8 cellular contexts compared by ENCODE assay signal in genomic region chr10:91909178-91909677, GRCh38. TPM values are rescaled to one million over a fixed set of nuclear protein-coding genes. Genes with fewer than 3 reads are reported as not detected.
DNase-seq lines count a peak whose midpoint lies in the region; ATAC-seq, FAIRE-seq and TF ChIP-seq lines count a peak whose summit lies in the region.

TSS of gene FGFBP3 (minus strand) at chr10:91909486. CDS start at chr10:91908969, 517 bp downstream.

- no peak within 1 kb of the TSS for H2AK5ac ChIP-seq in IMR-90 (ENCODE audit: low read depth, low read length)

- H2AFZ ChIP-seq in IMR-90 (replicated peaks; ENCODE audit: low read length, poor library complexity) = peak within 1 kb of the TSS; percentile 85
- peak within 1 kb of the TSS; percentile 91 for H2AFZ ChIP-seq in PC-9
- H2AFZ ChIP-seq in astrocyte (ENCODE audit: low read depth, low read length) = peak within 1 kb of the TSS; percentile 90

- peak within 1 kb of the TSS; percentile 42; the same call in 1 of the 2 replicates for H3K23ac ChIP-seq in IMR-90 (ENCODE audit: low read depth, low read length)

- no peak for TF ChIP-seq RAD21 in IMR-90 (IDR thresholded peaks at IDR 0.05; ENCODE audit: low read length)

- TF ChIP-seq POLR2A in IMR-90 (IDR thresholded peaks at IDR 0.05; ENCODE audit: low read depth, low read length) = no peak
- no peak for TF ChIP-seq POLR2A in gastrocnemius medialis (IDR thresholded peaks at IDR 0.05)

- dilution Hi-C loops in IMR-90 (cut with HindIII; ENCODE audit: low sequenced_read_pairs, unreplicated experiment) = no loop called here

- peak within 1 kb of the TSS; percentile 8 for H2AK9ac ChIP-seq in IMR-90 (replicated peaks; ENCODE audit: low read depth, low read length, poor library complexity)

- no peaks in the 10 kb centered on the region for H3K27me3 Mint-ChIP-seq in astrocyte (ENCODE audit: low read depth, unreplicated experiment)

- FAIRE-seq in astrocyte (lab: Jason Lieb, UNC) = no peak

- ATAC-seq in IMR-90 (ENCODE audit: low read depth) (peak; percentile 13), gastrocnemius medialis (peak; percentile 11 to 17), GM18861 (IDR thresholded peaks at IDR 0.05; ENCODE audit: unreplicated experiment) (no peak), HG03520 (IDR thresholded peaks at IDR 0.05; ENCODE audit: unreplicated experiment) (no peak)

- in situ Hi-C loops in IMR-90 (cut with MboI; ENCODE audit: low sequenced_read_pairs) (loop anchor here (25.0 kb wide), 2 partner anchors 522 to 997 kb away; partner anchors contain the start of gene ANKRD1), gastrocnemius medialis (cut with MboI; ENCODE audit: low sequenced_read_pairs in 4 of 4) (no loop called here)

- BruUV-seq in IMR-90 (replicated peaks; lab: Mats Ljungman, UMichigan) (no TSS peak), PC-9 (replicated peaks; lab: Mats Ljungman, UMichigan) (no TSS peak)

- no peaks in the 10 kb centered on the region for H3K36me3 Mint-ChIP-seq in astrocyte (ENCODE audit: low read depth, unreplicated experiment)

- H3K79me1 ChIP-seq in IMR-90 (ENCODE audit: low read depth in 1 of 2, low read length in 2 of 2) = peaks cover 7 to 9% of the 10 kb centered on the region in 2 experiments; a peak in 2 of 4 replicates

- H3K9ac ChIP-seq in IMR-90 (ENCODE audit: low read depth, low read length) = peak within 1 kb of the TSS; percentile 4; the same call in 1 of the 2 replicates
- H3K9ac ChIP-seq in astrocyte (ENCODE audit: low read length) = peak within 1 kb of the TSS; percentile 65
- peak within 1 kb of the TSS; percentile 58 for H3K9ac ChIP-seq in iPS-15b (ENCODE audit: low read depth, low read length)

- H3K9me3 Mint-ChIP-seq in astrocyte (ENCODE audit: unreplicated experiment) = no peaks in the 10 kb centered on the region

- H4K20me1 ChIP-seq in IMR-90 (ENCODE audit: insufficient read depth, low read length) (no peaks in the 10 kb centered on the region), PC-9 (ENCODE audit: insufficient read depth) (no peaks in the 10 kb centered on the region), astrocyte (ENCODE audit: insufficient read depth, low read length) (peaks cover 7% of the 10 kb centered on the region)

- H3K27ac Mint-ChIP-seq in astrocyte (ENCODE audit: unreplicated experiment) = peak within 1 kb of the TSS; percentile 14

- peaks cover 7% of the 10 kb centered on the region; the same call in 1 of the 2 replicates for H3F3A ChIP-seq in PC-9 (ENCODE audit: insufficient read depth, low read depth)

- POLR2A ChIA-PET in IMR-90 (lab: Charles Lee; ENCODE audit: unreplicated experiment) (no interaction called here), PC-9 (lab: Charles Lee; ENCODE audit: unreplicated experiment) (interaction anchor here (0.6 kb wide), 1 partner anchor 22 kb away, joined by 4 read pairs; no protein-coding TSS in a partner anchor)

- peak; percentile 57 for DNase-seq in DMS114 treated with DMSO at 0.1 percent for 48 hours (lab: John Stamatoyannopoulos, UW; ENCODE audit: unreplicated experiment)
- DNase-seq in IMR-90 = peak; percentile 45
- peak; percentile 8 to 40 for DNase-seq in PC-9
- peak; percentile 52 for DNase-seq in astrocyte (ENCODE audit: low read depth)
- no peak for DNase-seq in gastrocnemius medialis

- no peak for TF ChIP-seq CTCF in IMR-90 (conservative IDR thresholded peaks at IDR 0.05; ENCODE audit: low read depth, low read length)
- no peak for TF ChIP-seq CTCF in PC-9 (conservative IDR thresholded peaks at IDR 0.05)
- no peak for TF ChIP-seq CTCF in astrocyte (IDR thresholded peaks at IDR 0.05; ENCODE audit: insufficient read depth, low read depth, low read length)
- no peak for TF ChIP-seq CTCF in gastrocnemius medialis (IDR thresholded peaks at IDR 0.05 in 4 of 5, conservative IDR thresholded peaks at IDR 0.05 in 1 of 5)

- no peak within 1 kb of the TSS for H3K4ac ChIP-seq in IMR-90 (ENCODE audit: low read depth, low read length)

- no peaks in the 10 kb centered on the region for H3K79me2 ChIP-seq in PC-9 (ENCODE audit: low read depth)
- no peaks in the 10 kb centered on the region for H3K79me2 ChIP-seq in astrocyte (ENCODE audit: insufficient read depth, low read length)

- peak within 1 kb of the TSS; percentile 89 for H3K4me3 Mint-ChIP-seq in astrocyte (ENCODE audit: unreplicated experiment)

- H2BK20ac ChIP-seq in IMR-90 (ENCODE audit: low read depth, low read length) = no peak within 1 kb of the TSS

- 0 out of 2 replicates have a peak within 1 kb of the TSS, but pooled peaks have one; percentile 30 for H3K14ac ChIP-seq in IMR-90 (replicated peaks; ENCODE audit: low read depth, low read length)

- no peak within 1 kb of the TSS for H2BK5ac ChIP-seq in IMR-90 (ENCODE audit: low read depth, low read length, poor library complexity, severe bottlenecking)

- H3K4me1 ChIP-seq in IMR-90 (ENCODE audit: control insufficient read depth, insufficient read depth, low read length) (no peaks in the 10 kb centered on the region), PC-9 (replicated peaks; ENCODE audit: insufficient read depth) (peaks cover 7% of the 10 kb centered on the region), astrocyte (ENCODE audit: insufficient read depth, low read length) (peaks cover 3% of the 10 kb centered on the region), iPS-15b (ENCODE audit: control insufficient read depth, insufficient read depth, low read length) (peaks cover 2% of the 10 kb centered on the region), gastrocnemius medialis (peaks cover 7 to 16% of the 10 kb centered on the region in 2 donors)

- no peak within 1 kb of the TSS for H3K18ac ChIP-seq in IMR-90 (ENCODE audit: low read depth, low read length)

- no peak within 1 kb of the TSS for H2BK15ac ChIP-seq in IMR-90 (ENCODE audit: low read depth, low read length)

- no peak within 1 kb of the TSS for H4K5ac ChIP-seq in IMR-90 (ENCODE audit: low read depth, low read length)

- no peak within 1 kb of the TSS for H3K56ac ChIP-seq in IMR-90 (ENCODE audit: extremely low read depth, insufficient read depth, low read length)

- H3K4me3 ChIP-seq in IMR-90 (ENCODE audit: insufficient read depth, low read depth, low read length) = peak within 1 kb of the TSS; percentile 72
- H3K4me3 ChIP-seq in PC-9 = peak within 1 kb of the TSS; percentile 72
- H3K4me3 ChIP-seq in astrocyte (ENCODE audit: insufficient read depth, low read depth, low read length) = peak within 1 kb of the TSS; percentile 79
- H3K4me3 ChIP-seq in iPS-15b (ENCODE audit: low read depth, low read length) = peak within 1 kb of the TSS; percentile 78
- H3K4me3 ChIP-seq in gastrocnemius medialis = peak within 1 kb of the TSS; percentile 67 to 84 (median 72)

- H3K27me3 ChIP-seq in IMR-90 (ENCODE audit: control insufficient read depth, insufficient read depth, low read length) = no peaks in the 10 kb centered on the region; the same call in 1 of the 2 replicates
- H3K27me3 ChIP-seq in PC-9 (ENCODE audit: insufficient read depth, low read depth) = no peaks in the 10 kb centered on the region
- H3K27me3 ChIP-seq in astrocyte (ENCODE audit: insufficient read depth, low read length) = no peaks in the 10 kb centered on the region
- H3K27me3 ChIP-seq in iPS-15b (ENCODE audit: control insufficient read depth, insufficient read depth, low read length) = no peaks in the 10 kb centered on the region
- no peaks in the 10 kb centered on the region for H3K27me3 ChIP-seq in gastrocnemius medialis

- no peaks in the 10 kb centered on the region for H3K9me1 ChIP-seq in IMR-90 (ENCODE audit: insufficient read depth, low read length)

- intact Hi-C loops in IMR-90 (cut with micrococcal nuclease) (loop anchor here (1.0 to 5.0 kb wide), 3 partner anchors 44 to 1037 kb away; partner anchors contain the start of gene RPP30), PC-9 (cut with micrococcal nuclease; ENCODE audit: unreplicated experiment) (loop anchor here (1.0 to 5.0 kb wide), 3 partner anchors 52 to 611 kb away; no protein-coding TSS in a partner anchor), gastrocnemius medialis (cut with DNase I; ENCODE audit: low total_unique reads) (loop anchor here (2.0 kb wide), 1 partner anchor 14 kb away; the partner anchor contains the start of gene BTAF1)

- no CpG with 5 or more reads among the region's 16 CpGs for WGBS in IMR-90 (ENCODE audit: extremely low coverage in 2 of 2, insufficient read length in 1 of 2), 2 experiments

- H3K36me3 ChIP-seq in IMR-90 (ENCODE audit: control insufficient read depth, insufficient read depth, low read length) = no peaks in the 10 kb centered on the region
- no peaks in the 10 kb centered on the region; the same call in 1 of the 2 replicates for H3K36me3 ChIP-seq in PC-9 (ENCODE audit: low read depth)
- no peaks in the 10 kb centered on the region for H3K36me3 ChIP-seq in astrocyte (ENCODE audit: insufficient read depth, low read length)
- no peaks in the 10 kb centered on the region for H3K36me3 ChIP-seq in iPS-15b (ENCODE audit: control insufficient read depth, insufficient read depth, low read length)
- H3K36me3 ChIP-seq in gastrocnemius medialis = no peaks in the 10 kb centered on the region

- H3K27ac ChIP-seq in IMR-90 (ENCODE audit: insufficient read depth, low read length) = peak within 1 kb of the TSS; percentile 24; the same call in 1 of the 2 replicates
- H3K27ac ChIP-seq in PC-9 = no peak within 1 kb of the TSS
- H3K27ac ChIP-seq in astrocyte (ENCODE audit: low read depth, low read length) = no peak within 1 kb of the TSS
- H3K27ac ChIP-seq in gastrocnemius medialis = peak within 1 kb of the TSS; percentile 44 to 60 (median 56)

- CTCF ChIA-PET in IMR-90 (lab: Yijun Ruan, JAX) (no interaction called here), PC-9 (lab: Charles Lee) (no interaction called here)

- H4K91ac ChIP-seq in IMR-90 (ENCODE audit: insufficient read depth, low read depth, low read length) = no peak within 1 kb of the TSS

- H3K9me3 ChIP-seq in IMR-90 (ENCODE audit: control insufficient read depth, insufficient read depth, low read length) = no peaks in the 10 kb centered on the region
- no peaks in the 10 kb centered on the region for H3K9me3 ChIP-seq in PC-9 (ENCODE audit: insufficient read depth, low read depth)
- H3K9me3 ChIP-seq in astrocyte (ENCODE audit: insufficient read depth, low read depth, low read length) = no peaks in the 10 kb centered on the region
- no peaks in the 10 kb centered on the region for H3K9me3 ChIP-seq in iPS-15b (ENCODE audit: control insufficient read depth, insufficient read depth, low read length)
- no peaks in the 10 kb centered on the region for H3K9me3 ChIP-seq in gastrocnemius medialis

- no peak within 1 kb of the TSS for H2BK120ac ChIP-seq in IMR-90 (ENCODE audit: low read depth, low read length)

- H3K9me2 ChIP-seq in PC-9 (ENCODE audit: insufficient read depth) = no peaks in the 10 kb centered on the region

- H4K8ac ChIP-seq in IMR-90 (ENCODE audit: low read depth in 2 of 2, low read length in 2 of 2) = peak within 1 kb of the TSS in 1 of 2 experiments; percentile 63; a peak in 1 of 4 replicates

- H3K4me1 Mint-ChIP-seq in astrocyte (ENCODE audit: low read depth, unreplicated experiment) = peaks cover 6% of the 10 kb centered on the region

- H3K4me2 ChIP-seq in IMR-90 (ENCODE audit: low read depth, low read length) (peak within 1 kb of the TSS; percentile 95), PC-9 (peak within 1 kb of the TSS; percentile 94), astrocyte (ENCODE audit: low read length) (peak within 1 kb of the TSS; percentile 91)

RNA-seq across cellular contexts. Expression of gene FGFBP3, which starts in this region (rescaled TPM):
- total RNA-seq in IMR-90 (2012; rRNA removed) (under 0.01 and 0.28 TPM in 2 replicates), PC-9 (2021) (0.68 and 1.0 TPM in 2 replicates), astrocyte (1.9 and 3.3 TPM in 2 replicates), gastrocnemius medialis (1 to 10 TPM in 1 of 4 donors, under 1 TPM in 2, not detected in 1; 0.33 to 2.0 (median 0.58) TPM)
- polyA plus RNA-seq in IMR-90 (2012; rRNA removed) = 0.34 and 0.36 TPM in 2 replicates
- 0.25 and 0.43 TPM in 2 replicates for polyA plus RNA-seq in IMR-90 (2012; cell fraction: cytosol; rRNA removed)
- 0.30 TPM in 2 replicates for polyA plus RNA-seq in IMR-90 (2012; cell fraction: nucleus; rRNA removed; ENCODE audit: low replicate concordance)

Comparison
In these comparisons a context has a peak if more than half of its experiments do, and no peak if none do; other contexts are left out.
1. Peak in DNase-seq, ATAC-seq, H3K4me3 ChIP-seq, H3K27ac ChIP-seq, H3K9ac ChIP-seq and H3K4me2 ChIP-seq in IMR-90; RNA of the gene not detected or under 1 TPM.
2. DNase-seq: peak in DMS114 treated with DMSO at 0.1 percent for 48 hours (single experiment), PC-9 (2 of 2) and astrocyte (single experiment); none in gastrocnemius medialis (0 of 2).
3. ATAC-seq: peak in gastrocnemius medialis (2 of 2); none in GM18861 (single experiment) and HG03520 (single experiment).
4. H3K27ac ChIP-seq: peak in gastrocnemius medialis (4 of 4); none in PC-9 (single experiment) and astrocyte (single experiment).
5. H3K9ac ChIP-seq: peak in every context shown above with its lines; median percentile 65 in astrocyte; 58 in iPS-15b; 4 in IMR-90.
6. Peak in every context shown above with its lines, with median percentiles within 50 percentile points of each other: H2AFZ ChIP-seq, H3K4me2 ChIP-seq and H3K4me3 ChIP-seq.